ENCODE assay signal across 1 cellular context in genomic region chr17:74873036-74873873, GRCh38.
TF ChIP-seq lines count a peak whose summit lies in the region.

No MANE protein-coding gene starts in this region.

TF ChIP-seq in A549, 52 proteins besides CTCF, POLR2A, EP300 and RAD21 (continued from another document):
- TF ChIP-seq HMGXB4 (CRISPR knock-in tag; IDR thresholded peaks at IDR 0.05; ENCODE audit: borderline replicate concordance) (no peak), USF2 (IDR thresholded peaks at IDR 0.05) (peak; percentile 99), ZNF302 (CRISPR knock-in tag; IDR thresholded peaks at IDR 0.05) (no peak), HEYL (CRISPR knock-in tag; IDR thresholded peaks at IDR 0.05) (no peak), FOSL2 (IDR thresholded peaks at IDR 0.05) (no peak), FOSL2 (CRISPR knock-in tag; IDR thresholded peaks at IDR 0.05) (no peak), ATOH8 (CRISPR knock-in tag; IDR thresholded peaks at IDR 0.05; ENCODE audit: low read depth) (no peak), NFE2L2 (conservative IDR thresholded peaks at IDR 0.05; ENCODE audit: low read length) (0 out of 2 replicates have a peak, but pooled peaks have one; percentile 2), ZSCAN20 (CRISPR knock-in tag; IDR thresholded peaks at IDR 0.05) (no peak), REST (IDR thresholded peaks at IDR 0.05) (no peak; the same call in 1 of the 2 replicates), TP53 (CRISPR knock-in tag; IDR thresholded peaks at IDR 0.05) (peak; percentile 93), MAZ (IDR thresholded peaks at IDR 0.05; ENCODE audit: borderline replicate concordance, low read depth, low read length) (peak; percentile 66; the same call in 1 of the 2 replicates), TFCP2L1 (CRISPR knock-in tag; IDR thresholded peaks at IDR 0.05) (no peak), MAFK (IDR thresholded peaks at IDR 0.05; ENCODE audit: partially characterized antibody) (no peak), MYC (IDR thresholded peaks at IDR 0.05; ENCODE audit: borderline replicate concordance, low read length) (0 out of 2 replicates have a peak, but pooled peaks have one; percentile 9), CBX2 (IDR thresholded peaks at IDR 0.05; ENCODE audit: borderline replicate concordance, low read depth) (no peak), GATA3 (IDR thresholded peaks at IDR 0.05; ENCODE audit: borderline replicate concordance) (no peak), JUNB (IDR thresholded peaks at IDR 0.05) (no peak), KDM5A (IDR thresholded peaks at IDR 0.05) (peak; percentile 41; the same call in 1 of the 2 replicates), HOXA7 (CRISPR knock-in tag; IDR thresholded peaks at IDR 0.05) (peak; percentile 54; the same call in 1 of the 2 replicates), ZC3H11A (IDR thresholded peaks at IDR 0.05) (no peak), PHF8 (IDR thresholded peaks at IDR 0.05; ENCODE audit: borderline replicate concordance, low read depth) (peak; percentile 99), PBX3 (IDR thresholded peaks at IDR 0.05) (peak; percentile 43; the same call in 1 of the 2 replicates), SREBF2 (IDR thresholded peaks at IDR 0.05) (peak; percentile 32; the same call in 1 of the 2 replicates), HDAC2 (IDR thresholded peaks at IDR 0.05) (no peak), SMC3 (IDR thresholded peaks at IDR 0.05) (no peak), ESRRA (IDR thresholded peaks at IDR 0.05; ENCODE audit: borderline replicate concordance, low read length) (peak; percentile 13; the same call in 1 of the 2 replicates), JUN (IDR thresholded peaks at IDR 0.05) (peak; percentile 88 to 89; a peak in 4 of 5 replicates), EHF (CRISPR knock-in tag; IDR thresholded peaks at IDR 0.05) (no peak; the same call in 1 of the 2 replicates), CEBPB (IDR thresholded peaks at IDR 0.05) (peak; percentile 80 to 91), NR3C1 (IDR thresholded peaks at IDR 0.05) (no peak), CHD4 (IDR thresholded peaks at IDR 0.05; ENCODE audit: borderline replicate concordance) (no peak), FOXS1 (CRISPR knock-in tag; IDR thresholded peaks at IDR 0.05) (no peak), KDM1A (IDR thresholded peaks at IDR 0.05; ENCODE audit: low read depth) (no peak), BHLHE40 (IDR thresholded peaks at IDR 0.05; ENCODE audit: low read depth, low read length) (no peak), HOXB5 (CRISPR knock-in tag; IDR thresholded peaks at IDR 0.05) (no peak), BCL3 (IDR thresholded peaks at IDR 0.05) (peak; percentile 90)
